In the genomic region with DNA sequence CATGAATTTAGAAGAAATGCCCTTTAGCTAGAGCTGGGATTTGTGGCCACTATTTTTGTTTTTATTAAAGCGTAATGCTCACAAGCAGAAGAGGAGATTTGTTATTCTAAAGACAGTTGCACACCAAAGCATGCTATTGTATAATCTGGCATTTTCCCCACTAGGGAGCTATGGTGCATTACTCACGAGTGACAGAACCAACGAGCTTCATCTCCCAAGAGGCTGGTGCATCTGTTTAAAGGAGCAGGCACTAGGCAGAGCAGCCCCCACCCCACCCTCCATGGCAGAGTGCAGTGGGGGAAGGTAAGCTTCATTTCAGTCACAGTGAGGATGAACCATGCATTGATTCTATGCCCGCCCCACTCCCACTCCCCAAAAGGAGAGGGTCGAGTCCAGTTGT, we compare ENCODE assay signal across 23 cellular contexts.
DNase-seq lines count a peak whose midpoint lies in the region; ATAC-seq and TF ChIP-seq lines count a peak whose summit lies in the region.
"Had no signal": no experiment of that assay in that cellular context is flagged by ENCODE, and none has a peak within 500 bp of the region (broad histone marks: within the 10 kb centered on the region; RNA-seq: fewer than 3 reads in every experiment).

No MANE protein-coding gene starts in this region.

- DNase-seq in AG08395 (ENCODE audit: low spot score) (peak; percentile 4), AG20443 (ENCODE audit: low spot score) (peak; percentile 45), M059J (ENCODE audit: low read depth) (peak; percentile 25), fibroblast of mammary gland (ENCODE audit: low read depth) (peak; percentile 0), medulla oblongata (ENCODE audit: extremely low spot score) (no peak), C1 segment of cervical spinal cord (lab: John Stamatoyannopoulos, UW) (no peak)
- no peak for DNase-seq in activated CD8-positive, alpha-beta T cell treated with anti-CD3 and anti-CD28 coated beads for 36 hours
- DNase-seq: BE2C; CD4-positive, alpha-beta T cell; IMR-90; KG1; NCI-H1048; NCI-H1417; NCI-H187; NCI-H2081 treated with DMSO at 0.1 percent for 48 hours; NCI-H69; SHP77 treated with DMSO at 0.1 percent for 48 hours; T-helper 1 cell had no signal

- no peak for TF ChIP-seq CTCF in fibroblast of mammary gland (conservative IDR thresholded peaks at IDR 0.05; ENCODE audit: control insufficient read depth, insufficient read depth, low read depth, low read length)
- no peak for TF ChIP-seq CTCF in activated CD8-positive, alpha-beta T cell treated with anti-CD3 and anti-CD28 coated beads for 36 hours (IDR thresholded peaks at IDR 0.05)

- intact Hi-C loops in activated CD8-positive, alpha-beta T cell treated with anti-CD3 and anti-CD28 coated beads for 36 hours (cut with micrococcal nuclease): no loop called here

- peaks cover 6% of the 10 kb centered on the region for H3K27me3 Mint-ChIP-seq in activated CD8-positive, alpha-beta T cell treated with anti-CD3 and anti-CD28 coated beads for 36 hours

- CTCF ChIA-PET in activated CD8-positive, alpha-beta T cell treated with anti-CD3 and anti-CD28 coated beads for 36 hours (lab: Charles Lee): no interaction called here

- no peaks in the 10 kb centered on the region for H3K36me3 Mint-ChIP-seq in activated CD8-positive, alpha-beta T cell treated with anti-CD3 and anti-CD28 coated beads for 36 hours (ENCODE audit: low read depth)

- H3K4me3 ChIP-seq in fibroblast of mammary gland (ENCODE audit: control insufficient read depth, low read depth, low read length): no peak overlapping the region
- H3K4me3 ChIP-seq: A549, GM12878 had no signal

- POLR2A ChIA-PET in activated CD8-positive, alpha-beta T cell treated with anti-CD3 and anti-CD28 coated beads for 36 hours (lab: Charles Lee): no interaction called here

- ATAC-seq in activated CD8-positive, alpha-beta T cell treated with anti-CD3 and anti-CD28 coated beads for 36 hours: no peak
- ATAC-seq in GM18502 (IDR thresholded peaks at IDR 0.05; ENCODE audit: poor library complexity, unreplicated experiment): no peak
- ATAC-seq: A549, GM12878, HCT116, Panc1 had no signal

- H3K27ac Mint-ChIP-seq in activated CD8-positive, alpha-beta T cell treated with anti-CD3 and anti-CD28 coated beads for 36 hours: no peak overlapping the region
- H3K27ac Mint-ChIP-seq: CD4-positive, alpha-beta T cell had no signal

- no peak overlapping the region for H3K4me3 Mint-ChIP-seq in activated CD8-positive, alpha-beta T cell treated with anti-CD3 and anti-CD28 coated beads for 36 hours
- H3K4me3 Mint-ChIP-seq: CD4-positive, alpha-beta T cell had no signal

- H3K4me1 Mint-ChIP-seq in activated CD8-positive, alpha-beta T cell treated with anti-CD3 and anti-CD28 coated beads for 36 hours (ENCODE audit: low read depth): no peaks in the 10 kb centered on the region

- H3K9me3 Mint-ChIP-seq in activated CD8-positive, alpha-beta T cell treated with anti-CD3 and anti-CD28 coated beads for 36 hours: peaks cover 3% of the 10 kb centered on the region

Comparison
In these comparisons a context has a peak if more than half of its experiments do, and no peak if none do; other contexts are left out.
1. DNase-seq: peak in AG08395 (single experiment), AG20443 (single experiment), M059J (single experiment) and fibroblast of mammary gland (single experiment); none in medulla oblongata (single experiment), C1 segment of cervical spinal cord (0 of 14) and activated CD8-positive, alpha-beta T cell treated with anti-CD3 and anti-CD28 coated beads for 36 hours (single experiment).